18 cellular contexts compared by ENCODE assay signal in the genomic region with DNA sequence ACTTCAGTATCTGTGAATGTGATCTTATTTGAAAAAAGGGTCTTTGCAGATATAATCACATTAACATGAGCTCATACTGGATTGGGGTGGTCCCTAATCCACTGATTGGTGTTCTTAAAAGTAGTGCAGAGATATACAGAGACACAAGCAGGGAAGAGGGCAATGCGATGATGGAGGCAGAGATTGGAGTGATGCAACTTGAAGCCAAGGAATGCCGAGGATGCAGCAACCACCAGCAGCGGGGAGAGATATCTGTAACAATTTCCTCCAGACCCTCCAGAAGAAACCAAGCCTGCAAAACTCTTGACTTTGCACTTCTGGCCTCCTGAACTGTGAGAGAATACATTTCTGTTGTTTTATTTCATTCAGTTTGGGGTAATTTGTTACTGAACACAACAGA.
DNase-seq lines count a peak whose midpoint lies in the region; TF ChIP-seq lines count a peak whose summit lies in the region.
"Had no signal": no experiment of that assay in that cellular context is flagged by ENCODE, and none has a peak within 500 bp of the region (broad histone marks: within the 10 kb centered on the region; RNA-seq: fewer than 3 reads in every experiment).

No MANE protein-coding gene starts in this region.

- no peak for TF ChIP-seq EP300 in SK-N-SH (IDR thresholded peaks at IDR 0.05; ENCODE audit: borderline replicate concordance in 1 of 2, low read depth in 1 of 2, low read length in 1 of 2)

- H3K56ac ChIP-seq in mesendoderm (ENCODE audit: low read length) = no peak overlapping the region

- no peaks in the 10 kb centered on the region for H4K20me1 ChIP-seq in SK-N-SH (ENCODE audit: insufficient read depth)

- peaks cover 0 to 5% of the 10 kb centered on the region in 2 experiments for H3K36me3 ChIP-seq in SK-N-SH (replicated peaks in 1 of 2; ENCODE audit: control insufficient read depth in 1 of 2, insufficient read depth in 2 of 2, low read length in 1 of 2)
- H3K36me3 ChIP-seq in mesendoderm (ENCODE audit: control insufficient read depth, insufficient read depth, low read length) = no peaks in the 10 kb centered on the region
- H3K36me3 ChIP-seq: HAP-1, SJCRH30 had no signal

- no peaks in the 10 kb centered on the region for H3K79me1 ChIP-seq in mesendoderm (ENCODE audit: low read length)

- no peak overlapping the region for H3K4me2 ChIP-seq in SK-N-SH
- H3K4me2 ChIP-seq in mesendoderm (ENCODE audit: low read length) = no peak overlapping the region
- H3K4me2 ChIP-seq: A549 had no signal

- no peak overlapping the region for H2BK15ac ChIP-seq in mesendoderm (replicated peaks; ENCODE audit: low read depth)

- no peak overlapping the region for H4K8ac ChIP-seq in mesendoderm (ENCODE audit: low read depth, low read length)

- no peaks in the 10 kb centered on the region for H3K27me3 ChIP-seq in SK-N-SH (ENCODE audit: insufficient read depth)
- H3K27me3 ChIP-seq in mesendoderm (ENCODE audit: insufficient read depth, low read length, poor library complexity) = no peaks in the 10 kb centered on the region
- H3K27me3 ChIP-seq: SJCRH30 had no signal

- peaks cover 17% of the 10 kb centered on the region; the same call in 1 of the 2 replicates for H3K9me3 ChIP-seq in SK-N-SH
- H3K9me3 ChIP-seq: A549, Caco-2, HAP-1, SJCRH30 had no signal

- TF ChIP-seq CTCF in SK-N-SH (IDR thresholded peaks at IDR 0.05) = no peak

- H3K4ac ChIP-seq in mesendoderm (ENCODE audit: low read depth, low read length) = no peak overlapping the region

- peak overlapping the region; percentile 56; the same call in 1 of the 2 replicates for H2AFZ ChIP-seq in SK-N-SH (ENCODE audit: low read depth)

- DNase-seq in ELF-1 (ENCODE audit: low read depth, low spot score) (peak; percentile 6), SK-N-SH (no peak), epithelial cell of prostate (ENCODE audit: low read depth, low spot score) (no peak), mesendoderm (peak; percentile 74), SKM-1 treated with dmso at 0.1 percent for 144 hours (lab: John Stamatoyannopoulos, UW; ENCODE audit: unreplicated experiment) (no peak), NOMO-1 treated with dmso at 0.1 percent for 144 hours (lab: John Stamatoyannopoulos, UW; ENCODE audit: unreplicated experiment) (no peak), T-helper 9 cell (no peak), cerebellum (ENCODE audit: low spot score) (no peak)
- DNase-seq: Caco-2; DMS79; NCI-H1048; NCI-H2107; NCI-H226; NK-92 treated with Interleukin-12 subunit alpha and Interleukin-12 subunit beta, amount 100 ng/mL, for 24 hours had no signal

- no peak overlapping the region for H2BK5ac ChIP-seq in mesendoderm (ENCODE audit: low read length)

- no peak overlapping the region for H3K18ac ChIP-seq in mesendoderm (ENCODE audit: low read length)

- CTCF ChIA-PET in SK-N-SH (lab: Yijun Ruan, JAX) = no interaction called here

- no peak overlapping the region for H2BK120ac ChIP-seq in mesendoderm (ENCODE audit: low read depth, low read length)

- H3K4me1 ChIP-seq in SK-N-SH (ENCODE audit: control insufficient read depth in 1 of 2, insufficient read depth in 2 of 2, low read depth in 1 of 2, low read length in 1 of 2) (no peaks in the 10 kb centered on the region), mesendoderm (ENCODE audit: control insufficient read depth, low read depth, low read length) (peaks cover 2% of the 10 kb centered on the region)
- H3K4me1 ChIP-seq: A549, Caco-2, HAP-1, SJCRH30 had no signal

- no peak overlapping the region for H4K5ac ChIP-seq in mesendoderm (ENCODE audit: low read length)

- H3K23ac ChIP-seq in mesendoderm (ENCODE audit: low read length) = no peak overlapping the region

- no peak for TF ChIP-seq RAD21 in SK-N-SH (IDR thresholded peaks at IDR 0.05; ENCODE audit: low read length)

- 22% methylated on average over 3 of the region's 3 CpGs for WGBS in SK-N-SH (ENCODE audit: low lambda C conversion rate)
- WGBS in mesendoderm (ENCODE audit: extremely low coverage, insufficient coverage, low lambda C conversion rate) = no CpG with 5 or more reads among the region's 3 CpGs

- H3K9me2 ChIP-seq in SK-N-SH = no peaks in the 10 kb centered on the region

- no peak overlapping the region for H3K9ac ChIP-seq in SK-N-SH
- H3K9ac ChIP-seq in mesendoderm (ENCODE audit: low read length) = no peak overlapping the region

- H2AK5ac ChIP-seq in mesendoderm (ENCODE audit: low read length) = no peak overlapping the region

- H3K79me2 ChIP-seq in SK-N-SH (ENCODE audit: insufficient read depth) (no peaks in the 10 kb centered on the region), mesendoderm (ENCODE audit: control insufficient read depth, insufficient read depth, low read length) (no peaks in the 10 kb centered on the region)

- H3K27ac ChIP-seq in SK-N-SH (ENCODE audit: low read depth in 2 of 2, low read length in 1 of 2) (no peak overlapping the region), epithelial cell of prostate (peak overlapping the region; percentile 21), mesendoderm (ENCODE audit: low read depth, low read length) (no peak overlapping the region)
- H3K27ac ChIP-seq: A549, RWPE1, SJCRH30 had no signal

- H3F3A ChIP-seq in SK-N-SH (replicated peaks; ENCODE audit: insufficient read depth) = no peaks in the 10 kb centered on the region

- POLR2A ChIA-PET in SK-N-SH (lab: Yijun Ruan, JAX) = no interaction called here

- H3K4me3 ChIP-seq in SK-N-SH (ENCODE audit: low read depth in 2 of 2, low read length in 1 of 2) (no peak overlapping the region), mesendoderm (ENCODE audit: low read length) (no peak overlapping the region)
- H3K4me3 ChIP-seq: A549, HAP-1, SJCRH30 had no signal

TF ChIP-seq in SK-N-SH, 30 proteins besides CTCF, POLR2A, EP300 and RAD21:
- TF ChIP-seq GATA2 (CRISPR knock-in tag; IDR thresholded peaks at IDR 0.05) (no peak), MEF2A (IDR thresholded peaks at IDR 0.05; ENCODE audit: borderline replicate concordance, low read depth) (no peak), FOXM1 (IDR thresholded peaks at IDR 0.05; ENCODE audit: low read depth) (no peak), MXI1 (IDR thresholded peaks at IDR 0.05; ENCODE audit: low read depth, low read length) (no peak), JUND (IDR thresholded peaks at IDR 0.05) (no peak), CHD2 (IDR thresholded peaks at IDR 0.05; ENCODE audit: low read length, partially characterized antibody) (no peak)
- TF ChIP-seq, protein P1, sequence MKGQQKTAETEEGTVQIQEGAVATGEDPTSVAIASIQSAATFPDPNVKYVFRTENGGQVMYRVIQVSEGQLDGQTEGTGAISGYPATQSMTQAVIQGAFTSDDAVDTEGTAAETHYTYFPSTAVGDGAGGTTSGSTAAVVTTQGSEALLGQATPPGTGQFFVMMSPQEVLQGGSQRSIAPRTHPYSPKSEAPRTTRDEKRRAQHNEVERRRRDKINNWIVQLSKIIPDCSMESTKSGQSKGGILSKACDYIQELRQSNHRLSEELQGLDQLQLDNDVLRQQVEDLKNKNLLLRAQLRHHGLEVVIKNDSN (IDR thresholded peaks at IDR 0.05; ENCODE audit: borderline replicate concordance, low read depth) = no peak
- TF ChIP-seq, protein P2, sequence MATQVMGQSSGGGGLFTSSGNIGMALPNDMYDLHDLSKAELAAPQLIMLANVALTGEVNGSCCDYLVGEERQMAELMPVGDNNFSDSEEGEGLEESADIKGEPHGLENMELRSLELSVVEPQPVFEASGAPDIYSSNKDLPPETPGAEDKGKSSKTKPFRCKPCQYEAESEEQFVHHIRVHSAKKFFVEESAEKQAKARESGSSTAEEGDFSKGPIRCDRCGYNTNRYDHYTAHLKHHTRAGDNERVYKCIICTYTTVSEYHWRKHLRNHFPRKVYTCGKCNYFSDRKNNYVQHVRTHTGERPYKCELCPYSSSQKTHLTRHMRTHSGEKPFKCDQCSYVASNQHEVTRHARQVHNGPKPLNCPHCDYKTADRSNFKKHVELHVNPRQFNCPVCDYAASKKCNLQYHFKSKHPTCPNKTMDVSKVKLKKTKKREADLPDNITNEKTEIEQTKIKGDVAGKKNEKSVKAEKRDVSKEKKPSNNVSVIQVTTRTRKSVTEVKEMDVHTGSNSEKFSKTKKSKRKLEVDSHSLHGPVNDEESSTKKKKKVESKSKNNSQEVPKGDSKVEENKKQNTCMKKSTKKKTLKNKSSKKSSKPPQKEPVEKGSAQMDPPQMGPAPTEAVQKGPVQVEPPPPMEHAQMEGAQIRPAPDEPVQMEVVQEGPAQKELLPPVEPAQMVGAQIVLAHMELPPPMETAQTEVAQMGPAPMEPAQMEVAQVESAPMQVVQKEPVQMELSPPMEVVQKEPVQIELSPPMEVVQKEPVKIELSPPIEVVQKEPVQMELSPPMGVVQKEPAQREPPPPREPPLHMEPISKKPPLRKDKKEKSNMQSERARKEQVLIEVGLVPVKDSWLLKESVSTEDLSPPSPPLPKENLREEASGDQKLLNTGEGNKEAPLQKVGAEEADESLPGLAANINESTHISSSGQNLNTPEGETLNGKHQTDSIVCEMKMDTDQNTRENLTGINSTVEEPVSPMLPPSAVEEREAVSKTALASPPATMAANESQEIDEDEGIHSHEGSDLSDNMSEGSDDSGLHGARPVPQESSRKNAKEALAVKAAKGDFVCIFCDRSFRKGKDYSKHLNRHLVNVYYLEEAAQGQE (IDR thresholded peaks at IDR 0.05; ENCODE audit: low read depth, low read length) = no peak
- TF ChIP-seq, protein P3, sequence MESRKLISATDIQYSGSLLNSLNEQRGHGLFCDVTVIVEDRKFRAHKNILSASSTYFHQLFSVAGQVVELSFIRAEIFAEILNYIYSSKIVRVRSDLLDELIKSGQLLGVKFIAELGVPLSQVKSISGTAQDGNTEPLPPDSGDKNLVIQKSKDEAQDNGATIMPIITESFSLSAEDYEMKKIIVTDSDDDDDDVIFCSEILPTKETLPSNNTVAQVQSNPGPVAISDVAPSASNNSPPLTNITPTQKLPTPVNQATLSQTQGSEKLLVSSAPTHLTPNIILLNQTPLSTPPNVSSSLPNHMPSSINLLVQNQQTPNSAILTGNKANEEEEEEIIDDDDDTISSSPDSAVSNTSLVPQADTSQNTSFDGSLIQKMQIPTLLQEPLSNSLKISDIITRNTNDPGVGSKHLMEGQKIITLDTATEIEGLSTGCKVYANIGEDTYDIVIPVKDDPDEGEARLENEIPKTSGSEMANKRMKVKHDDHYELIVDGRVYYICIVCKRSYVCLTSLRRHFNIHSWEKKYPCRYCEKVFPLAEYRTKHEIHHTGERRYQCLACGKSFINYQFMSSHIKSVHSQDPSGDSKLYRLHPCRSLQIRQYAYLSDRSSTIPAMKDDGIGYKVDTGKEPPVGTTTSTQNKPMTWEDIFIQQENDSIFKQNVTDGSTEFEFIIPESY (IDR thresholded peaks at IDR 0.05; ENCODE audit: borderline replicate concordance, low read depth) = no peak
- TF ChIP-seq, protein P4, sequence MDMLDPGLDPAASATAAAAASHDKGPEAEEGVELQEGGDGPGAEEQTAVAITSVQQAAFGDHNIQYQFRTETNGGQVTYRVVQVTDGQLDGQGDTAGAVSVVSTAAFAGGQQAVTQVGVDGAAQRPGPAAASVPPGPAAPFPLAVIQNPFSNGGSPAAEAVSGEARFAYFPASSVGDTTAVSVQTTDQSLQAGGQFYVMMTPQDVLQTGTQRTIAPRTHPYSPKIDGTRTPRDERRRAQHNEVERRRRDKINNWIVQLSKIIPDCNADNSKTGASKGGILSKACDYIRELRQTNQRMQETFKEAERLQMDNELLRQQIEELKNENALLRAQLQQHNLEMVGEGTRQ (IDR thresholded peaks at IDR 0.05; ENCODE audit: borderline replicate concordance, low read depth, low read length) = no peak

Comparison
In these comparisons a context has a peak if more than half of its experiments do, and no peak if none do; other contexts are left out.
1. DNase-seq: peak in ELF-1 (single experiment) and mesendoderm (single experiment); none in SK-N-SH (single experiment), epithelial cell of prostate (single experiment), SKM-1 treated with dmso at 0.1 percent for 144 hours (single experiment), NOMO-1 treated with dmso at 0.1 percent for 144 hours (single experiment), T-helper 9 cell (single experiment) and cerebellum (single experiment).